Comparison of ENCODE assay signal across 14 cellular contexts in the genomic region with DNA sequence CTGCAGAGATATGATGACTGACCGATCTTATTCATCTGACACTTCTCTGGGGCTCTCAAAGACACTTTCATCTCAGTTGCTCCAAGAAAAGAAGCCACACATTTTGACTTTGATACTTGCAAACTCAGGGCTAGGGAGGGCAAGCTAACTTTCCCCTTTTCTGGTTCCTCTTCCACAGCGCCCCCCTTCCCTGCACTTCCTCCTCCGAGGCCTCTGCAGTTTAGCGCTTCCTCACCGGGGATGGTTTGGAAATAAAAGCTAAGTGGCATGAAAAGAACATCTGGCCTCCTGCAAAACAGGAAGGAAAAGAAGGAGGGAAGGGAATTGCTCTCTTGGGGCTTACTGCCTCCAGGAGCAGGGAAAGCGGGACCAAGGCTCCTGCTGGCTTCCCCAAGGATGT. TPM values are rescaled to one million over a fixed set of nuclear protein-coding genes. Genes with fewer than 3 reads are reported as not detected.
DNase-seq lines count a peak whose midpoint lies in the region; ATAC-seq and TF ChIP-seq lines count a peak whose summit lies in the region.
"Had no signal": no experiment of that assay in that cellular context is flagged by ENCODE, and none has a peak within 500 bp of the region (broad histone marks: within the 10 kb centered on the region; RNA-seq: fewer than 3 reads in every experiment).

No MANE protein-coding gene starts in this region.

- H3K27me3 ChIP-seq in endodermal cell (ENCODE audit: control insufficient read depth, insufficient read depth, low read length, poor library complexity, severe bottlenecking), result no peaks in the 10 kb centered on the region

- H3K4me3 ChIP-seq in endodermal cell (ENCODE audit: low read length), result no peak overlapping the region

- no peak for DNase-seq in activated T-cell treated with anti-CD3 and anti-CD28 coated beads, Interleukin-2, amount 50 U/mL, for 72 hours
- no peak for DNase-seq in activated T-cell treated with anti-CD3 and anti-CD28 coated beads, Interleukin-2, amount 50 U/mL, for 1 hour
- peak; percentile 52 to 56 for DNase-seq in NOMO-1 (lab: John Stamatoyannopoulos, UW; ENCODE audit: unreplicated experiment in 2 of 2)
- no peak for DNase-seq in endodermal cell
- DNase-seq in sciatic nerve (ENCODE audit: low spot score), result no peak
- no peak for DNase-seq in ureter (ENCODE audit: low spot score)
- DNase-seq in HFFc6, result no peak
- DNase-seq: activated naive CD4-positive, alpha-beta T cell; effector CD8-positive, alpha-beta T cell; midbrain; NCI-H1417; NCI-H446 treated with DMSO at 0.1 percent for 48 hours; posterior cingulate gyrus had no signal

- H3K36me3 Mint-ChIP-seq in activated T-cell treated with anti-CD3 and anti-CD28 coated beads, Interleukin-2, amount 50 U/mL, for 72 hours (ENCODE audit: insufficient read depth in 2 of 2), result peaks cover 2 to 13% of the 10 kb centered on the region in 2 donors
- peaks cover 4% of the 10 kb centered on the region for H3K36me3 Mint-ChIP-seq in endodermal cell (ENCODE audit: low read depth)
- no peaks in the 10 kb centered on the region for H3K36me3 Mint-ChIP-seq in HFFc6 (ENCODE audit: low read depth)

- no peaks in the 10 kb centered on the region for H3K27me3 Mint-ChIP-seq in activated T-cell treated with anti-CD3 and anti-CD28 coated beads, Interleukin-2, amount 50 U/mL, for 72 hours (ENCODE audit: low read depth)
- H3K27me3 Mint-ChIP-seq in endodermal cell (ENCODE audit: insufficient read depth) (no peaks in the 10 kb centered on the region), HFFc6 (ENCODE audit: insufficient read depth) (peaks cover 5% of the 10 kb centered on the region)

- H3K9me3 Mint-ChIP-seq in activated T-cell treated with anti-CD3 and anti-CD28 coated beads, Interleukin-2, amount 50 U/mL, for 72 hours, result no peaks in the 10 kb centered on the region
- H3K9me3 Mint-ChIP-seq in endodermal cell (no peaks in the 10 kb centered on the region), HFFc6 (no peaks in the 10 kb centered on the region)

- peaks cover 78% of the 10 kb centered on the region for H3K4me1 Mint-ChIP-seq in activated T-cell treated with anti-CD3 and anti-CD28 coated beads, Interleukin-2, amount 50 U/mL, for 72 hours (ENCODE audit: low read depth)
- H3K4me1 Mint-ChIP-seq in endodermal cell (peaks cover 11% of the 10 kb centered on the region), HFFc6 (ENCODE audit: low read depth) (no peaks in the 10 kb centered on the region)

- TF ChIP-seq CTCF in endodermal cell (conservative IDR thresholded peaks at IDR 0.05) (peak; percentile 31), HFFc6 (IDR thresholded peaks at IDR 0.05) (no peak)

- no peak overlapping the region for H3K27ac ChIP-seq in endodermal cell (ENCODE audit: low read depth, low read length)

- WGBS in endodermal cell (ENCODE audit: insufficient coverage in 1 of 2, insufficient read length in 1 of 2), 2 experiments, result 86 to 89% methylated on average over 2 to 6 of the region's 6 CpGs

- no peaks in the 10 kb centered on the region for H3K9me3 ChIP-seq in endodermal cell (ENCODE audit: control insufficient read depth, low read length)

- peaks cover 5% of the 10 kb centered on the region for H3K4me1 ChIP-seq in endodermal cell (ENCODE audit: control insufficient read depth, insufficient read depth, low read length)

- intact Hi-C loops in sciatic nerve (cut with DNase I), result no loop called here

- peak overlapping the region; percentile 25 for H3K27ac Mint-ChIP-seq in activated T-cell treated with anti-CD3 and anti-CD28 coated beads, Interleukin-2, amount 50 U/mL, for 72 hours
- no peak overlapping the region for H3K27ac Mint-ChIP-seq in endodermal cell
- no peak overlapping the region for H3K27ac Mint-ChIP-seq in HFFc6

- ATAC-seq in activated T-cell treated with anti-CD3 and anti-CD28 coated beads, Interleukin-2, amount 50 U/mL, for 72 hours (replicated peaks in 1 of 2), result no peak
- peak; percentile 22 for ATAC-seq in sciatic nerve
- no peak for ATAC-seq in HG03432 (IDR thresholded peaks at IDR 0.05; ENCODE audit: unreplicated experiment)

- H3K4me3 Mint-ChIP-seq in activated T-cell treated with anti-CD3 and anti-CD28 coated beads, Interleukin-2, amount 50 U/mL, for 72 hours, result no peak overlapping the region
- H3K4me3 Mint-ChIP-seq in endodermal cell (no peak overlapping the region), HFFc6 (no peak overlapping the region)

- H3K9ac ChIP-seq in endodermal cell (ENCODE audit: extremely low read depth, low read length, poor library complexity, severe bottlenecking), result no peak overlapping the region

- H3K36me3 ChIP-seq in endodermal cell (ENCODE audit: control insufficient read depth, insufficient read depth, low read length), result peaks cover 5% of the 10 kb centered on the region

RNA-seq across cellular contexts. Expression of a gene that starts 42.4 kb away (rescaled TPM):
- 10 to 100 TPM; 42.9 to 49.2 TPM for total RNA-seq in activated T-cell treated with anti-CD3 and anti-CD28 coated beads, Interleukin-2, amount 50 U/mL, for 72 hours
- 10 to 100 TPM; 24.3 to 29.1 TPM for total RNA-seq in endodermal cell
- polyA plus RNA-seq in endodermal cell (2013, experiment 1 of 2), result 6.1 TPM
- polyA plus RNA-seq in endodermal cell (2013, experiment 2 of 2), result 6.2 TPM
- total RNA-seq in sciatic nerve, result 0.94 TPM
- 4.3 TPM for total RNA-seq in ureter
- total RNA-seq in HFFc6 (2021; fragmentation: NEBNext Ultra II Directional; extraction: Animal tissue kit (Norgen Biotek cat#: 25700)), result not detected

Comparison
In these comparisons a context has a peak if more than half of its experiments do, and no peak if none do; other contexts are left out.
1. DNase-seq: peak in NOMO-1 (2 of 2); none in activated T-cell treated with anti-CD3 and anti-CD28 coated beads, Interleukin-2, amount 50 U/mL, for 72 hours (0 of 2), activated T-cell treated with anti-CD3 and anti-CD28 coated beads, Interleukin-2, amount 50 U/mL, for 1 hour (single experiment), endodermal cell (single experiment), sciatic nerve (single experiment), ureter (single experiment) and HFFc6 (single experiment).